ENCODE assay signal across 23 cellular contexts in genomic region chr2:100905132-100905805, GRCh38.
DNase-seq lines count a peak whose midpoint lies in the region; ATAC-seq and TF ChIP-seq lines count a peak whose summit lies in the region.
"Had no signal": no experiment of that assay in that cellular context is flagged by ENCODE, and none has a peak within 500 bp of the region (broad histone marks: within the 10 kb centered on the region; RNA-seq: fewer than 3 reads in every experiment).

No MANE protein-coding gene starts in this region.

- H2AFZ ChIP-seq in DND-41 (ENCODE audit: low read depth, low read length) (no peak overlapping the region), mesenchymal stem cell (ENCODE audit: low read depth, low read length) (no peak overlapping the region)
- H2AFZ ChIP-seq: GM23338 had no signal

- in situ Hi-C loops in Panc1 (cut with HindIII; ENCODE audit: low pct_unique_long_range_greater_than_20kb, low sequenced_read_pairs): no loop called here
- in situ Hi-C loops in HAP-1 (cut with MboI; ENCODE audit: low sequenced_read_pairs): no loop called here

- H4K20me1 ChIP-seq in DND-41 (ENCODE audit: insufficient read depth, low read length): no peaks in the 10 kb centered on the region
- H4K20me1 ChIP-seq: BLaER1 had no signal

- no peak overlapping the region for H2BK5ac ChIP-seq in mesenchymal stem cell (ENCODE audit: low read depth, low read length, poor library complexity, severe bottlenecking)

- no peak overlapping the region for H3K9ac ChIP-seq in DND-41 (ENCODE audit: low read depth, low read length)
- H3K9ac ChIP-seq in mesenchymal stem cell (ENCODE audit: low read length): no peak overlapping the region
- H3K9ac ChIP-seq: BLaER1 had no signal

- H4K91ac ChIP-seq in mesenchymal stem cell (ENCODE audit: low read length): peak overlapping the region; percentile 16

- no peak overlapping the region for H4K8ac ChIP-seq in mesenchymal stem cell (ENCODE audit: low read length)

- H2BK12ac ChIP-seq in mesenchymal stem cell (ENCODE audit: low read length in 2 of 2): peak overlapping the region; percentile 37 to 69

- no peak overlapping the region for H2BK120ac ChIP-seq in mesenchymal stem cell (ENCODE audit: low read depth, low read length)

- H3K27ac ChIP-seq in DND-41 (ENCODE audit: low read length) (no peak overlapping the region), Panc1 (ENCODE audit: low read length) (peak overlapping the region; percentile 49), heart right ventricle (peak overlapping the region; percentile 14 to 83 (median 66)), mesenchymal stem cell (ENCODE audit: low read length, poor library complexity, severe bottlenecking) (no peak overlapping the region)
- H3K27ac ChIP-seq: BLaER1, RWPE1 had no signal

- H3K23ac ChIP-seq in mesenchymal stem cell (ENCODE audit: low read length in 2 of 2): no peak overlapping the region

- WGBS in heart right ventricle, 2 donors: 39 to 61% methylated on average over 9 of the region's 9 CpGs
- WGBS in mesenchymal stem cell: 77% methylated on average over 9 of the region's 9 CpGs

- CTCF ChIA-PET in Panc1 (lab: Charles Lee): no interaction called here

- H3K36me3 ChIP-seq in DND-41 (ENCODE audit: insufficient read depth, low read length) (no peaks in the 10 kb centered on the region), Panc1 (ENCODE audit: control insufficient read depth, insufficient read depth, low read length) (no peaks in the 10 kb centered on the region; the same call in 1 of the 2 replicates), heart right ventricle (peaks cover 0 to 20% (median 0%) of the 10 kb centered on the region in 9 donors), mesenchymal stem cell (ENCODE audit: control insufficient read depth in 1 of 2, insufficient read depth in 2 of 2, low read depth in 1 of 2, low read length in 2 of 2) (peaks cover 0 to 4% of the 10 kb centered on the region in 2 experiments), HAP-1 (replicated peaks) (no peaks in the 10 kb centered on the region)
- H3K36me3 ChIP-seq: BLaER1 had no signal

- no peak overlapping the region for H3K4me2 ChIP-seq in DND-41 (ENCODE audit: insufficient read depth, low read length)
- H3K4me2 ChIP-seq in mesenchymal stem cell (ENCODE audit: low read length, poor library complexity, severe bottlenecking): no peak overlapping the region
- H3K4me2 ChIP-seq: BLaER1, GM23338 had no signal

- H3K4me1 ChIP-seq in DND-41 (ENCODE audit: insufficient read depth, low read length) (no peaks in the 10 kb centered on the region), Panc1 (ENCODE audit: control insufficient read depth, insufficient read depth, low read length) (peaks cover 56% of the 10 kb centered on the region), heart right ventricle (peaks cover 12 to 61% (median 30%) of the 10 kb centered on the region in 9 donors), mesenchymal stem cell (ENCODE audit: control insufficient read depth, insufficient read depth, low read depth, low read length) (peaks cover 17% of the 10 kb centered on the region), HAP-1 (peaks cover 2% of the 10 kb centered on the region; the same call in 1 of the 2 replicates)
- H3K4me1 ChIP-seq: BLaER1 had no signal

- H3K27me3 ChIP-seq in DND-41 (ENCODE audit: insufficient read depth, low read length, poor library complexity): no peaks in the 10 kb centered on the region
- H3K27me3 ChIP-seq in Panc1 (ENCODE audit: control insufficient read depth, insufficient read depth, low read length): no peaks in the 10 kb centered on the region
- no peaks in the 10 kb centered on the region for H3K27me3 ChIP-seq in heart right ventricle
- no peaks in the 10 kb centered on the region for H3K27me3 ChIP-seq in mesenchymal stem cell (ENCODE audit: control insufficient read depth in 1 of 2, insufficient read depth in 1 of 2, low read length in 2 of 2)
- no peaks in the 10 kb centered on the region for H3K27me3 ChIP-seq in HAP-1 (ENCODE audit: low read depth)
- H3K27me3 ChIP-seq: BLaER1 had no signal

- H3K79me2 ChIP-seq in DND-41 (ENCODE audit: insufficient read depth, low read length): no peaks in the 10 kb centered on the region

- POLR2A ChIA-PET in Panc1 (lab: Charles Lee): interaction anchor here (0.6 to 0.7 kb wide), 2 partner anchors 138 to 315 kb away, joined by 3 read pairs; no protein-coding TSS in a partner anchor

- intact Hi-C loops in Panc1 (cut with micrococcal nuclease; ENCODE audit: unreplicated experiment) (no loop called here), heart right ventricle (cut with DNase I) (loop anchor here in 2 of 10 donors (10.0 kb wide), 3 partner anchors 80 to 290 kb away; no protein-coding TSS in a partner anchor)

- H3K79me1 ChIP-seq in mesenchymal stem cell (replicated peaks; ENCODE audit: low read length, poor library complexity, severe bottlenecking): no peaks in the 10 kb centered on the region

- H3K4me3 ChIP-seq in DND-41 (ENCODE audit: low read depth in 1 of 2, low read length in 2 of 2) (no peak overlapping the region), Panc1 (ENCODE audit: low read depth in 2 of 2, low read length in 2 of 2) (no peak overlapping the region), heart right ventricle (no peak overlapping the region), mesenchymal stem cell (ENCODE audit: insufficient read depth in 1 of 2, low read depth in 1 of 2, low read length in 2 of 2) (no peak overlapping the region), HAP-1 (no peak overlapping the region)
- H3K4me3 ChIP-seq: BLaER1, GM12878, GM23338 had no signal

- ATAC-seq in DND-41 (ENCODE audit: insufficient read depth, low read depth) (0 out of 3 replicates have a peak, but pooled peaks have one; percentile 27), Panc1 (no peak), heart right ventricle (peak; percentile 48 to 89 (median 76)), GM19397 (IDR thresholded peaks at IDR 0.05; ENCODE audit: unreplicated experiment) (no peak), HG03045 (IDR thresholded peaks at IDR 0.05; ENCODE audit: unreplicated experiment) (no peak)
- ATAC-seq: GM12878, SK-N-SH treated with all-trans-retinoic acid at 6 μM for 48 hours had no signal

- TF ChIP-seq CTCF in DND-41 (IDR thresholded peaks at IDR 0.05; ENCODE audit: borderline replicate concordance, extremely low read depth, low read length, poor library complexity, severe bottlenecking): no peak
- TF ChIP-seq CTCF in Panc1 (IDR thresholded peaks at IDR 0.05): no peak
- TF ChIP-seq CTCF in heart right ventricle (IDR thresholded peaks at IDR 0.05): no peak

- BruUV-seq in Panc1 (replicated peaks; lab: Mats Ljungman, UMichigan): no TSS peak

- H3K9me3 ChIP-seq in DND-41 (ENCODE audit: insufficient read depth, low read length, severe bottlenecking) (no peaks in the 10 kb centered on the region), Panc1 (ENCODE audit: control insufficient read depth, insufficient read depth, low read depth, low read length) (peaks cover 2% of the 10 kb centered on the region; the same call in 1 of the 2 replicates), heart right ventricle (peaks cover 0 to 4% (median 0%) of the 10 kb centered on the region in 11 donors), mesenchymal stem cell (ENCODE audit: control insufficient read depth, low read length) (peaks cover 10% of the 10 kb centered on the region), HAP-1 (no peaks in the 10 kb centered on the region)
- H3K9me3 ChIP-seq: Caco-2 had no signal

- peak overlapping the region; percentile 7 to 22 for H3K18ac ChIP-seq in mesenchymal stem cell (ENCODE audit: low read depth in 1 of 2, low read length in 2 of 2)

- H2BK15ac ChIP-seq in mesenchymal stem cell (ENCODE audit: low read depth, poor library complexity, severe bottlenecking): peak overlapping the region; percentile 60

- no peak overlapping the region for H2AK5ac ChIP-seq in mesenchymal stem cell (ENCODE audit: low read length, severe bottlenecking)

- H3K4ac ChIP-seq in mesenchymal stem cell (ENCODE audit: low read depth in 1 of 2, low read length in 2 of 2): no peak overlapping the region

- DNase-seq in DND-41 (no peak), Panc1 (ENCODE audit: low read depth, low spot score) (no peak), heart right ventricle (no peak), mesenchymal stem cell (no peak), HAP-1 (ENCODE audit: low spot score in 2 of 2) (no peak), cerebellar cortex (ENCODE audit: low spot score) (no peak)
- DNase-seq: Caco-2; CD4-positive, alpha-beta T cell; DMS 273 treated with DMSO at 0.1 percent for 48 hours; DMS79 treated with DMSO at 0.1 percent for 48 hours; HCEC 1CT; Karpas-422; NCI-H1417 treated with DMSO at 0.1 percent for 48 hours; NCI-H187; NCI-H2107; NCI-H446 treated with DMSO at 0.1 percent for 48 hours had no signal

- no peak overlapping the region for H3K14ac ChIP-seq in mesenchymal stem cell (ENCODE audit: low read length in 2 of 2)

Comparison
In these comparisons a context has a peak if more than half of its experiments do, and no peak if none do; other contexts are left out.
1. ATAC-seq: peak in DND-41 (single experiment) and heart right ventricle (8 of 8); none in Panc1 (single experiment), GM19397 (single experiment) and HG03045 (single experiment).
2. H3K27ac ChIP-seq: peak in Panc1 (single experiment) and heart right ventricle (10 of 10); none in DND-41 (single experiment) and mesenchymal stem cell (single experiment).